Comparison of ENCODE assay signal across 8 cellular contexts in genomic region chr7:99379043-99379577, GRCh38.
DNase-seq lines count a peak whose midpoint lies in the region; ATAC-seq and TF ChIP-seq lines count a peak whose summit lies in the region.

No MANE protein-coding gene starts in this region.

- H3F3A ChIP-seq in MM.1S (ENCODE audit: insufficient read depth, low read length), result peaks cover 35% of the 10 kb centered on the region

- no peaks in the 10 kb centered on the region for H4K20me1 ChIP-seq in MM.1S (ENCODE audit: insufficient read depth, low read length)

- no peaks in the 10 kb centered on the region for H3K9me2 ChIP-seq in MM.1S (replicated peaks; ENCODE audit: insufficient read depth, low read length)

- no peaks in the 10 kb centered on the region for H3K9me3 ChIP-seq in MM.1S (replicated peaks; ENCODE audit: insufficient read depth, low read length)
- no peaks in the 10 kb centered on the region for H3K9me3 ChIP-seq in neutrophil

- H3K4me3 ChIP-seq in MM.1S (ENCODE audit: low read length) (peak overlapping the region; percentile 49), fibroblast of mammary gland (ENCODE audit: control insufficient read depth, low read depth, low read length) (peak overlapping the region; percentile 27), neutrophil (ENCODE audit: low read depth in 1 of 2, low read length in 1 of 2) (peak overlapping the region; percentile 61 to 100)

- H3K27ac Mint-ChIP-seq in activated T-cell treated with anti-CD3 and anti-CD28 coated beads, Interleukin-2, amount 50 U/mL, for 24 hours, result peak overlapping the region; percentile 99

- H3K9me3 Mint-ChIP-seq in activated T-cell treated with anti-CD3 and anti-CD28 coated beads, Interleukin-2, amount 50 U/mL, for 24 hours, result no peaks in the 10 kb centered on the region

- H3K79me2 ChIP-seq in MM.1S (ENCODE audit: low read length), result peaks cover 76% of the 10 kb centered on the region

- H3K4me3 Mint-ChIP-seq in activated T-cell treated with anti-CD3 and anti-CD28 coated beads, Interleukin-2, amount 50 U/mL, for 24 hours, result peak overlapping the region; percentile 82

- H3K4me1 Mint-ChIP-seq in activated T-cell treated with anti-CD3 and anti-CD28 coated beads, Interleukin-2, amount 50 U/mL, for 24 hours (ENCODE audit: low read depth), result peaks cover 59% of the 10 kb centered on the region

- H3K36me3 ChIP-seq in MM.1S (replicated peaks; ENCODE audit: insufficient read depth, low read length) (no peaks in the 10 kb centered on the region; the same call in 1 of the 2 replicates), neutrophil (peaks cover 48% of the 10 kb centered on the region)

- DNase-seq in ELR (ENCODE audit: low read depth) (peak; percentile 90), MM.1S (peak; percentile 65), fibroblast of mammary gland (ENCODE audit: low read depth) (peak; percentile 98), NCI-H146 treated with DMSO at 0.1 percent for 48 hours (lab: John Stamatoyannopoulos, UW; ENCODE audit: unreplicated experiment) (no peak), NCI-H345 (lab: John Stamatoyannopoulos, UW) (no peak)
- DNase-seq in activated T-cell treated with anti-CD3 and anti-CD28 coated beads, Interleukin-2, amount 50 U/mL, for 24 hours, result no peak

- H2AFZ ChIP-seq in MM.1S (ENCODE audit: low read length), result no peak overlapping the region

- H3K27me3 Mint-ChIP-seq in activated T-cell treated with anti-CD3 and anti-CD28 coated beads, Interleukin-2, amount 50 U/mL, for 24 hours, result no peaks in the 10 kb centered on the region

- no peaks in the 10 kb centered on the region for H3K27me3 ChIP-seq in MM.1S (replicated peaks; ENCODE audit: insufficient read depth, low read length)
- no peaks in the 10 kb centered on the region for H3K27me3 ChIP-seq in neutrophil

- H3K4me2 ChIP-seq in MM.1S (ENCODE audit: low read depth, low read length), result peak overlapping the region; percentile 90; the same call in 1 of the 2 replicates

- H3K27ac ChIP-seq in MM.1S (ENCODE audit: low read length), result peak overlapping the region; percentile 79
- H3K27ac ChIP-seq in neutrophil, result peak overlapping the region; percentile 92

- H3K4me1 ChIP-seq in MM.1S (ENCODE audit: low read length) (peaks cover 25% of the 10 kb centered on the region), neutrophil (ENCODE audit: control insufficient read depth in 1 of 2, insufficient read depth in 1 of 2, low read depth in 1 of 2, low read length in 1 of 2) (peaks cover 69 to 78% of the 10 kb centered on the region in 2 experiments)

- no peak for TF ChIP-seq CTCF in MM.1S (IDR thresholded peaks at IDR 0.05; ENCODE audit: low read length)
- peak; percentile 1 for TF ChIP-seq CTCF in fibroblast of mammary gland (conservative IDR thresholded peaks at IDR 0.05; ENCODE audit: control insufficient read depth, insufficient read depth, low read depth, low read length)
- TF ChIP-seq CTCF in neutrophil (IDR thresholded peaks at IDR 0.05), result peak; percentile 23

- H3K9ac ChIP-seq in MM.1S (ENCODE audit: low read length), result peak overlapping the region; percentile 62; the same call in 1 of the 2 replicates

- no peak for ATAC-seq in GM19324 (IDR thresholded peaks at IDR 0.05; ENCODE audit: low FRiP score, unreplicated experiment)

- H3K36me3 Mint-ChIP-seq in activated T-cell treated with anti-CD3 and anti-CD28 coated beads, Interleukin-2, amount 50 U/mL, for 24 hours (ENCODE audit: low read depth), result peaks cover 78% of the 10 kb centered on the region

Comparison
In these comparisons a context has a peak if more than half of its experiments do, and no peak if none do; other contexts are left out.
1. DNase-seq: peak in ELR (single experiment), MM.1S (single experiment) and fibroblast of mammary gland (single experiment); none in activated T-cell treated with anti-CD3 and anti-CD28 coated beads, Interleukin-2, amount 50 U/mL, for 24 hours (single experiment), NCI-H146 treated with DMSO at 0.1 percent for 48 hours (single experiment) and NCI-H345 (single experiment).
2. H3K4me3 ChIP-seq: peak in every context shown above with its lines; median percentile 80 in neutrophil; 49 in MM.1S; 27 in fibroblast of mammary gland.